Comparison of ENCODE assay signal across 13 cellular contexts in genomic region chr18:23236876-23237468, GRCh38.
DNase-seq lines count a peak whose midpoint lies in the region; ATAC-seq, FAIRE-seq and TF ChIP-seq lines count a peak whose summit lies in the region.
"Had no signal": no experiment of that assay in that cellular context is flagged by ENCODE, and none has a peak within 500 bp of the region (broad histone marks: within the 10 kb centered on the region; RNA-seq: fewer than 3 reads in every experiment).

No MANE protein-coding gene starts in this region.

- H3K18ac ChIP-seq in trophoblast cell (ENCODE audit: low read length) = no peak overlapping the region

- H4K8ac ChIP-seq in trophoblast cell (ENCODE audit: low read depth, low read length) = no peak overlapping the region

- H2AFZ ChIP-seq in MM.1S (ENCODE audit: low read length) (no peak overlapping the region), endothelial cell of umbilical vein (ENCODE audit: low read depth, low read length) (no peak overlapping the region), trophoblast cell (ENCODE audit: insufficient read depth, low read length, poor library complexity) (no peak overlapping the region)

- no peak overlapping the region for H2BK5ac ChIP-seq in trophoblast cell (ENCODE audit: low read depth, low read length, poor library complexity)

- DNase-seq in MM.1S (no peak), endothelial cell of umbilical vein (ENCODE audit: low read depth, low spot score) (no peak), trophoblast cell (peak; percentile 64 to 74), COLO668 (lab: John Stamatoyannopoulos, UW; ENCODE audit: unreplicated experiment) (no peak)
- DNase-seq in stimulated activated naive CD8-positive, alpha-beta T cell treated with anti-CD3 and anti-CD28 coated beads, Interleukin-15, Interleukin-2, amounts not matched to agents 100 U/mL and 50 U/mL, for 24 hours = no peak
- no peak for DNase-seq in activated T-helper 1 cell treated with anti-CD3 and anti-CD28 coated beads, Interleukin-12 subunit alpha, Interleukin-12 subunit beta, Interleukin-2, Interleukin-4 antibody, amounts not matched to agents 30 ng/mL and 10 ng/mL and 1 ng/mL, durations not matched to agents 14 hours and 24 hours and 36 hours (ENCODE audit: low spot score)
- DNase-seq: GOT3, NCI-H187 treated with DMSO at 0.1 percent for 48 hours had no signal

- POLR2A ChIA-PET in endothelial cell of umbilical vein (lab: Charles Lee) = interaction anchor here (1.8 kb wide), 1 partner anchor 23 kb away, joined by 5 read pairs; no protein-coding TSS in a partner anchor

- no peak overlapping the region for H3K23ac ChIP-seq in trophoblast cell (ENCODE audit: low read length)

- H3K9me3 Mint-ChIP-seq in activated T-helper 1 cell treated with anti-CD3 and anti-CD28 coated beads, Interleukin-12 subunit alpha, Interleukin-12 subunit beta, Interleukin-2, Interleukin-4 antibody, amounts not matched to agents 30 ng/mL and 10 ng/mL and 1 ng/mL, durations not matched to agents 14 hours and 24 hours and 36 hours = no peaks in the 10 kb centered on the region
- H3K9me3 Mint-ChIP-seq: IgD-negative memory B cell had no signal

- H2BK12ac ChIP-seq in trophoblast cell (ENCODE audit: low read length) = no peak overlapping the region

- no peak overlapping the region for H4K12ac ChIP-seq in trophoblast cell (ENCODE audit: low read depth, low read length)

- H3K9me1 ChIP-seq in endothelial cell of umbilical vein (replicated peaks; ENCODE audit: control insufficient read depth, extremely low read depth, insufficient read depth, low read length) = no peaks in the 10 kb centered on the region

- H3K27ac Mint-ChIP-seq in activated T-helper 1 cell treated with anti-CD3 and anti-CD28 coated beads, Interleukin-12 subunit alpha, Interleukin-12 subunit beta, Interleukin-2, Interleukin-4 antibody, amounts not matched to agents 30 ng/mL and 10 ng/mL and 1 ng/mL, durations not matched to agents 14 hours and 24 hours and 36 hours = no peak overlapping the region

- H4K20me1 ChIP-seq in BLaER1 treated with 17β-estradiol and CSF1 and Interleukin-3, amounts not matched to agents 10 nM and 100 nM = no peaks in the 10 kb centered on the region
- H4K20me1 ChIP-seq in MM.1S (ENCODE audit: insufficient read depth, low read length) (no peaks in the 10 kb centered on the region), endothelial cell of umbilical vein (replicated peaks; ENCODE audit: control insufficient read depth, extremely low read depth, insufficient read depth, low read length) (no peaks in the 10 kb centered on the region)

- intact Hi-C loops in endothelial cell of umbilical vein (cut with micrococcal nuclease) = loop anchor here (1.0 to 10.0 kb wide), 2 partner anchors 141 to 202 kb away; no protein-coding TSS in a partner anchor
- intact Hi-C loops in activated T-helper 1 cell treated with anti-CD3 and anti-CD28 coated beads, Interleukin-12 subunit alpha, Interleukin-12 subunit beta, Interleukin-2, Interleukin-4 antibody, amounts not matched to agents 30 ng/mL and 10 ng/mL and 1 ng/mL, durations not matched to agents 14 hours and 24 hours and 36 hours (cut with micrococcal nuclease) = loop anchor here (1.0 to 10.0 kb wide), 4 partner anchors 28 to 778 kb away; partner anchors contain the start of genes NPC1 and TTC39C

- no peaks in the 10 kb centered on the region for H3K9me2 ChIP-seq in MM.1S (replicated peaks; ENCODE audit: insufficient read depth, low read length)

- peak overlapping the region in 3 of 10 experiments; percentile 34 to 53 (median 40); a peak in 3 of 20 replicates for H3K4me3 ChIP-seq in BLaER1 treated with 17β-estradiol and CSF1 and Interleukin-3, amounts not matched to agents 10 nM and 100 nM
- H3K4me3 ChIP-seq in MM.1S (ENCODE audit: low read length) (no peak overlapping the region), endothelial cell of umbilical vein (replicated peaks in 1 of 3; ENCODE audit: insufficient read depth in 1 of 3, low read depth in 1 of 3, low read length in 3 of 3) (no peak overlapping the region), trophoblast cell (ENCODE audit: low read depth, low read length) (no peak overlapping the region)
- H3K4me3 ChIP-seq: cardiac muscle cell had no signal

- H4K91ac ChIP-seq in trophoblast cell (ENCODE audit: low read depth, low read length) = peak overlapping the region; percentile 5

- H2AK5ac ChIP-seq in trophoblast cell (ENCODE audit: low read length) = no peak overlapping the region

- no peak overlapping the region for H3K4ac ChIP-seq in trophoblast cell (ENCODE audit: low read depth, low read length)

- TF ChIP-seq CTCF in MM.1S (IDR thresholded peaks at IDR 0.05; ENCODE audit: low read length) (no peak), endothelial cell of umbilical vein (IDR thresholded peaks at IDR 0.05; ENCODE audit: extremely low read depth in 1 of 2, insufficient read depth in 1 of 2, low read depth in 1 of 2, low read length in 2 of 2) (no peak)

- H3K4me1 ChIP-seq in BLaER1 treated with 17β-estradiol and CSF1 and Interleukin-3, amounts not matched to agents 10 nM and 100 nM = peaks cover 64 to 97% (median 94%) of the 10 kb centered on the region in 10 experiments
- peaks cover 43% of the 10 kb centered on the region for H3K4me1 ChIP-seq in MM.1S (ENCODE audit: low read length)
- H3K4me1 ChIP-seq in endothelial cell of umbilical vein (ENCODE audit: control insufficient read depth, extremely low read depth, insufficient read depth, low read length) = peaks cover 23% of the 10 kb centered on the region
- H3K4me1 ChIP-seq in trophoblast cell (ENCODE audit: control insufficient read depth in 1 of 2, insufficient read depth in 2 of 2, low read length in 2 of 2) = peaks cover 30 to 32% of the 10 kb centered on the region in 2 experiments

- H2BK120ac ChIP-seq in trophoblast cell (ENCODE audit: insufficient read depth, low read length, poor library complexity) = no peak overlapping the region

- peaks cover 36% of the 10 kb centered on the region for H3F3A ChIP-seq in MM.1S (ENCODE audit: insufficient read depth, low read length)

- BruUV-seq in endothelial cell of umbilical vein (replicated peaks; lab: Mats Ljungman, UMichigan) = no TSS peak

- H3K36me3 ChIP-seq in BLaER1 treated with 17β-estradiol and CSF1 and Interleukin-3, amounts not matched to agents 10 nM and 100 nM = peaks cover 0 to 60% (median 0%) of the 10 kb centered on the region in 11 experiments; a peak in 3 of 22 replicates
- peaks cover 28% of the 10 kb centered on the region; the same call in 1 of the 2 replicates for H3K36me3 ChIP-seq in MM.1S (replicated peaks; ENCODE audit: insufficient read depth, low read length)
- H3K36me3 ChIP-seq in endothelial cell of umbilical vein (ENCODE audit: control insufficient read depth in 2 of 2, extremely low read depth in 1 of 2, insufficient read depth in 2 of 2, low read length in 2 of 2) = peaks cover 9 to 32% of the 10 kb centered on the region in 2 experiments
- H3K36me3 ChIP-seq in trophoblast cell (ENCODE audit: control insufficient read depth in 1 of 2, insufficient read depth in 2 of 2, low read length in 2 of 2) = no peaks in the 10 kb centered on the region
- H3K36me3 ChIP-seq: cardiac muscle cell, ovary had no signal

- H3K4me3 Mint-ChIP-seq in activated T-helper 1 cell treated with anti-CD3 and anti-CD28 coated beads, Interleukin-12 subunit alpha, Interleukin-12 subunit beta, Interleukin-2, Interleukin-4 antibody, amounts not matched to agents 30 ng/mL and 10 ng/mL and 1 ng/mL, durations not matched to agents 14 hours and 24 hours and 36 hours = no peak overlapping the region

- H3K36me3 Mint-ChIP-seq in activated T-helper 1 cell treated with anti-CD3 and anti-CD28 coated beads, Interleukin-12 subunit alpha, Interleukin-12 subunit beta, Interleukin-2, Interleukin-4 antibody, amounts not matched to agents 30 ng/mL and 10 ng/mL and 1 ng/mL, durations not matched to agents 14 hours and 24 hours and 36 hours (ENCODE audit: low read depth) = peaks cover 8% of the 10 kb centered on the region

- no CpG with 5 or more reads among the region's 13 CpGs for WGBS in trophoblast cell (ENCODE audit: extremely low coverage, insufficient coverage, insufficient read length)

- peaks cover 50% of the 10 kb centered on the region for H3K4me1 Mint-ChIP-seq in activated T-helper 1 cell treated with anti-CD3 and anti-CD28 coated beads, Interleukin-12 subunit alpha, Interleukin-12 subunit beta, Interleukin-2, Interleukin-4 antibody, amounts not matched to agents 30 ng/mL and 10 ng/mL and 1 ng/mL, durations not matched to agents 14 hours and 24 hours and 36 hours (ENCODE audit: low read depth)

- peak overlapping the region; percentile 76 to 89 (median 87) for H3K4me2 ChIP-seq in BLaER1 treated with 17β-estradiol and CSF1 and Interleukin-3, amounts not matched to agents 10 nM and 100 nM
- H3K4me2 ChIP-seq in MM.1S (ENCODE audit: low read depth, low read length) = no peak overlapping the region
- peak overlapping the region; percentile 50 for H3K4me2 ChIP-seq in endothelial cell of umbilical vein (ENCODE audit: insufficient read depth, low read length)
- no peak overlapping the region for H3K4me2 ChIP-seq in trophoblast cell (ENCODE audit: low read length)

- CTCF ChIA-PET in endothelial cell of umbilical vein (lab: Charles Lee) = interaction anchor here (0.9 to 3.4 kb wide), 15 partner anchors 10 to 205 kb away, joined by 3 to 28 read pairs (median 5); no protein-coding TSS in a partner anchor

- no peak for TF ChIP-seq POLR2A in endothelial cell of umbilical vein (IDR thresholded peaks at IDR 0.05; ENCODE audit: low read depth, low read length)

- no peak overlapping the region for H3K14ac ChIP-seq in trophoblast cell (ENCODE audit: low read length)

- H3K79me1 ChIP-seq in trophoblast cell (ENCODE audit: low read length) = peaks cover 8% of the 10 kb centered on the region

- H3K79me2 ChIP-seq in MM.1S (ENCODE audit: low read length) = peaks cover 31% of the 10 kb centered on the region
- no peaks in the 10 kb centered on the region for H3K79me2 ChIP-seq in endothelial cell of umbilical vein (ENCODE audit: control insufficient read depth, insufficient read depth, low read length)
- H3K79me2 ChIP-seq in trophoblast cell (ENCODE audit: control insufficient read depth, insufficient read depth, low read length, poor library complexity) = no peaks in the 10 kb centered on the region

- no peak for FAIRE-seq in endothelial cell of umbilical vein (lab: Jason Lieb, UNC)

- ATAC-seq in stimulated activated naive CD8-positive, alpha-beta T cell treated with anti-CD3 and anti-CD28 coated beads, Interleukin-15, Interleukin-2, amounts not matched to agents 100 U/mL and 50 U/mL, for 24 hours = no peak
- no peak for ATAC-seq in HG02610 (IDR thresholded peaks at IDR 0.05; ENCODE audit: unreplicated experiment)

- peaks cover 8% of the 10 kb centered on the region for H3K27me3 Mint-ChIP-seq in activated T-helper 1 cell treated with anti-CD3 and anti-CD28 coated beads, Interleukin-12 subunit alpha, Interleukin-12 subunit beta, Interleukin-2, Interleukin-4 antibody, amounts not matched to agents 30 ng/mL and 10 ng/mL and 1 ng/mL, durations not matched to agents 14 hours and 24 hours and 36 hours (ENCODE audit: insufficient read depth)

- peak overlapping the region in 9 of 11 experiments; percentile 47 to 74 (median 69); a peak in 14 of 22 replicates for H3K9ac ChIP-seq in BLaER1 treated with 17β-estradiol and CSF1 and Interleukin-3, amounts not matched to agents 10 nM and 100 nM
- no peak overlapping the region for H3K9ac ChIP-seq in MM.1S (ENCODE audit: low read length)
- H3K9ac ChIP-seq in endothelial cell of umbilical vein (replicated peaks; ENCODE audit: extremely low read depth, insufficient read depth, low read length) = peak overlapping the region; percentile 58
- H3K9ac ChIP-seq in trophoblast cell (ENCODE audit: low read length) = no peak overlapping the region

- peak overlapping the region; percentile 27 to 82 (median 73); a peak in 21 of 22 replicates for H3K27ac ChIP-seq in BLaER1 treated with 17β-estradiol and CSF1 and Interleukin-3, amounts not matched to agents 10 nM and 100 nM
- H3K27ac ChIP-seq in MM.1S (ENCODE audit: low read length) = peak overlapping the region; percentile 17; the same call in 1 of the 2 replicates
- peak overlapping the region; percentile 83 for H3K27ac ChIP-seq in endothelial cell of umbilical vein (ENCODE audit: insufficient read depth, low read depth, low read length)
- no peak overlapping the region for H3K27ac ChIP-seq in trophoblast cell (ENCODE audit: low read depth, low read length)
- H3K27ac ChIP-seq: cardiac muscle cell had no signal

- dilution Hi-C loops in endothelial cell of umbilical vein (cut with MboI; ENCODE audit: extremely low pct_ligation_motif_present, low sequenced_read_pairs) = no loop called here

- no peaks in the 10 kb centered on the region for H3K9me3 ChIP-seq in BLaER1 treated with 17β-estradiol and CSF1 and Interleukin-3, amounts not matched to agents 10 nM and 100 nM (replicated peaks in 1 of 11)
- no peaks in the 10 kb centered on the region for H3K9me3 ChIP-seq in MM.1S (replicated peaks; ENCODE audit: insufficient read depth, low read length)
- H3K9me3 ChIP-seq in endothelial cell of umbilical vein (replicated peaks; ENCODE audit: control insufficient read depth, insufficient read depth, low read length) = no peaks in the 10 kb centered on the region
- no peaks in the 10 kb centered on the region for H3K9me3 ChIP-seq in trophoblast cell (ENCODE audit: insufficient read depth, low read depth, low read length)
- H3K9me3 ChIP-seq: ovary had no signal

- H3K27me3 ChIP-seq in BLaER1 treated with 17β-estradiol and CSF1 and Interleukin-3, amounts not matched to agents 10 nM and 100 nM = 0 out of 22 replicates have a peak, but pooled peaks cover 0 to 3% (median 0%) of the 10 kb centered on the region in 11 experiments
- H3K27me3 ChIP-seq in MM.1S (replicated peaks; ENCODE audit: insufficient read depth, low read length) (no peaks in the 10 kb centered on the region), endothelial cell of umbilical vein (ENCODE audit: control insufficient read depth in 2 of 2, insufficient read depth in 2 of 2, low read length in 2 of 2) (no peaks in the 10 kb centered on the region), trophoblast cell (ENCODE audit: insufficient read depth, low read length) (no peaks in the 10 kb centered on the region)
- H3K27me3 ChIP-seq: cardiac muscle cell, ovary had no signal

Comparison
In these comparisons a context has a peak if more than half of its experiments do, and no peak if none do; other contexts are left out.
1. H3K4me2 ChIP-seq: peak in BLaER1 treated with 17β-estradiol and CSF1 and Interleukin-3, amounts not matched to agents 10 nM and 100 nM (11 of 11) and endothelial cell of umbilical vein (single experiment); none in MM.1S (single experiment) and trophoblast cell (single experiment).
2. H3K9ac ChIP-seq: peak in BLaER1 treated with 17β-estradiol and CSF1 and Interleukin-3, amounts not matched to agents 10 nM and 100 nM (9 of 11) and endothelial cell of umbilical vein (single experiment); none in MM.1S (single experiment) and trophoblast cell (single experiment).
3. DNase-seq: peak in trophoblast cell (2 of 2); none in MM.1S (single experiment), endothelial cell of umbilical vein (single experiment), stimulated activated naive CD8-positive, alpha-beta T cell treated with anti-CD3 and anti-CD28 coated beads, Interleukin-15, Interleukin-2, amounts not matched to agents 100 U/mL and 50 U/mL, for 24 hours (single experiment), COLO668 (single experiment) and activated T-helper 1 cell treated with anti-CD3 and anti-CD28 coated beads, Interleukin-12 subunit alpha, Interleukin-12 subunit beta, Interleukin-2, Interleukin-4 antibody, amounts not matched to agents 30 ng/mL and 10 ng/mL and 1 ng/mL, durations not matched to agents 14 hours and 24 hours and 36 hours (single experiment).